In the genomic region with DNA sequence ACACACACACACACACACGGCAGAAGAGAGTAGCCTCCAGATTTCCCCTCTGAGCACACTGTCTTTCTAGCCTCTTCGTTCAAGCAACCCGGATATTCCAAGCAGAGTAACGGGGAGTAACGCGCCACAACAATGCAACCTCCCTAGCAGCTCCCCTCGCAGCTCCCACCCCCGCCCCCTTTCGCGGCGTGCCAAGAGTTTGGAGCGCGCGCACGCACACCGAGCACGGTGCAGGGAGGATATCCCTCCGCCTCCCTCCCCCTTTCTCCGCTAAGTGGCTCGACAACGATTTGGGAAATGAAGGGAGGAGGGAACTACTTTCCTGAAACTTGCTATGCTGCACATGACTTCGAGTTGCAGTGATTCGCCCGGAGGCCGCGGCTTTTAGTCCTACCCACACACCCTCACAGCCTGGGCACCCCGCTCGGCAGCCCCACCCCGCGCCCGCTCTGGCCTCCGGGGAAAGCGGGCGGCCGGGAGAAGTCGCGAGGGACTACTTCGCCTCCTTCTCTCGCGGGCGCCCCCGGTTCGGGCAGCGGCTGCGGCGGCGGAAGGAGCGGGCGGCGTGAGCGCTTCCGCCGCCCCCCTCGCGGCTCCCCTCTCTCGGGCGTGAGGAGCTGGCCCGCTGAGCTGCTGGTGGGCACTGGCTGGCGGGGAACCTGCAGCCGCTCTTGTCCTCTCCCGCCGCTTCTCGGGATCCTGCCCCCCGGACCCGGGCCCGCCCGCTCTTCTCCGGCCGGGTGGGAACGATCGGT, we compare ENCODE assay signal across 8 cellular contexts. TPM values are rescaled to one million over a fixed set of nuclear protein-coding genes. Genes with fewer than 3 reads are reported as not detected.
A peak's percentile ranks its signal among the peaks of the same experiment; 100 is the strongest.
DNase-seq lines count a peak whose midpoint lies in the region; ATAC-seq and TF ChIP-seq lines count a peak whose summit lies in the region.

No MANE protein-coding gene starts in this region.

- H3K36me3 Mint-ChIP-seq in CD8-positive, alpha-beta memory T cell, result peaks cover 0 to 9% (median 0%) of the 10 kb centered on the region in 3 donors
- no peaks in the 10 kb centered on the region for H3K36me3 Mint-ChIP-seq in activated T-cell treated with anti-CD3 and anti-CD28 coated beads, Interleukin-2, amount 50 U/mL, for 4 hours (ENCODE audit: insufficient read depth)

- H3K4me3 Mint-ChIP-seq in CD8-positive, alpha-beta memory T cell, result peak overlapping the region; percentile 85 to 98 (median 91)
- peak overlapping the region; percentile 85 for H3K4me3 Mint-ChIP-seq in activated T-cell treated with anti-CD3 and anti-CD28 coated beads, Interleukin-2, amount 50 U/mL, for 4 hours

- CTCF ChIA-PET in CD8-positive, alpha-beta memory T cell (lab: Charles Lee), result interaction anchor here (0.8 to 1.7 kb wide), 6 partner anchors 8 to 137 kb away, joined by 3 to 5 read pairs (median 3); no protein-coding TSS in a partner anchor
- CTCF ChIA-PET in PC-3 (lab: Charles Lee), result interaction anchor here (0.7 to 1.7 kb wide), 5 partner anchors 15 to 179 kb away, joined by 3 to 6 read pairs (median 5); no protein-coding TSS in a partner anchor

- no peaks in the 10 kb centered on the region for H3K9me3 ChIP-seq in CD8-positive, alpha-beta memory T cell (ENCODE audit: low read length)
- no peaks in the 10 kb centered on the region for H3K9me3 ChIP-seq in HUES64 (ENCODE audit: insufficient read depth, low read depth, low read length)
- no peaks in the 10 kb centered on the region for H3K9me3 ChIP-seq in PC-3 (ENCODE audit: low read length)
- H3K9me3 ChIP-seq in esophagus (ENCODE audit: control insufficient read depth in 2 of 2, insufficient read depth in 1 of 2, low read depth in 1 of 2, low read length in 1 of 2), result no peaks in the 10 kb centered on the region
- H3K9me3 ChIP-seq in mucosa of descending colon, result no peaks in the 10 kb centered on the region

- WGBS in HUES64, result under 1% methylated on average over 68 of the region's 71 CpGs
- WGBS in esophagus, 2 donors, result 0% methylated on average over 59 to 71 of the region's 71 CpGs

- H3K9ac ChIP-seq in HUES64 (ENCODE audit: low read depth, low read length) (peak overlapping the region; percentile 93), PC-3 (ENCODE audit: low read length) (peak overlapping the region; percentile 95)

- peaks cover 45% of the 10 kb centered on the region for H3K79me2 ChIP-seq in PC-3 (ENCODE audit: low read length)

- peaks cover 7% of the 10 kb centered on the region for H3F3A ChIP-seq in PC-3 (ENCODE audit: low read length, unreplicated experiment)

- peaks cover 28% of the 10 kb centered on the region for H3K4me1 ChIP-seq in CD8-positive, alpha-beta memory T cell (ENCODE audit: insufficient read depth, low read length)
- peaks cover 42% of the 10 kb centered on the region for H3K4me1 ChIP-seq in HUES64 (ENCODE audit: insufficient read depth, low read length)
- peaks cover 36% of the 10 kb centered on the region for H3K4me1 ChIP-seq in PC-3 (ENCODE audit: insufficient read depth, low read length)
- H3K4me1 ChIP-seq in esophagus (ENCODE audit: control insufficient read depth in 2 of 2, insufficient read depth in 2 of 2, low read length in 1 of 2), result no peaks in the 10 kb centered on the region
- H3K4me1 ChIP-seq in mucosa of descending colon (ENCODE audit: low read depth), result peaks cover 4% of the 10 kb centered on the region

- H3K4me1 Mint-ChIP-seq in CD8-positive, alpha-beta memory T cell, result peaks cover 30 to 40% (median 35%) of the 10 kb centered on the region in 3 donors
- peaks cover 29% of the 10 kb centered on the region for H3K4me1 Mint-ChIP-seq in activated T-cell treated with anti-CD3 and anti-CD28 coated beads, Interleukin-2, amount 50 U/mL, for 4 hours (ENCODE audit: low read depth)

- H4K20me1 ChIP-seq in PC-3 (ENCODE audit: low read length), result peaks cover 28% of the 10 kb centered on the region

- intact Hi-C loops in PC-3 (cut with micrococcal nuclease), result loop anchor here (1.0 to 5.0 kb wide), 4 partner anchors 35 to 249 kb away; no protein-coding TSS in a partner anchor
- intact Hi-C loops in mucosa of descending colon (cut with DNase I, micrococcal nuclease), result loop anchor here in 1 of 2 donors (5.0 kb wide), 1 partner anchor 185 kb away; no protein-coding TSS in a partner anchor

- H3K27me3 ChIP-seq in CD8-positive, alpha-beta memory T cell (ENCODE audit: insufficient read depth, low read length, poor library complexity, severe bottlenecking), result peaks cover 3% of the 10 kb centered on the region
- H3K27me3 ChIP-seq in HUES64 (ENCODE audit: insufficient read depth, low read length) (peaks cover 5% of the 10 kb centered on the region; the same call in 1 of the 2 replicates), PC-3 (ENCODE audit: low read length) (no peaks in the 10 kb centered on the region), esophagus (ENCODE audit: control insufficient read depth in 1 of 2, insufficient read depth in 2 of 2, low read length in 2 of 2) (no peaks in the 10 kb centered on the region)

- peak overlapping the region; percentile 83 for H2AFZ ChIP-seq in PC-3 (ENCODE audit: low read length)

- peak overlapping the region; percentile 93 for H3K4me2 ChIP-seq in PC-3 (ENCODE audit: low read length)

- H3K9me3 Mint-ChIP-seq in CD8-positive, alpha-beta memory T cell, result peaks cover 0 to 1% (median 0%) of the 10 kb centered on the region in 5 donors
- no peaks in the 10 kb centered on the region for H3K9me3 Mint-ChIP-seq in activated T-cell treated with anti-CD3 and anti-CD28 coated beads, Interleukin-2, amount 50 U/mL, for 4 hours

- peak overlapping the region; percentile 47 to 95 (median 73) for H3K27ac Mint-ChIP-seq in CD8-positive, alpha-beta memory T cell

- peaks cover 16% of the 10 kb centered on the region in 2 donors for H3K27me3 Mint-ChIP-seq in CD8-positive, alpha-beta memory T cell
- peaks cover 40% of the 10 kb centered on the region for H3K27me3 Mint-ChIP-seq in activated T-cell treated with anti-CD3 and anti-CD28 coated beads, Interleukin-2, amount 50 U/mL, for 4 hours (ENCODE audit: low read depth)

- peak overlapping the region; percentile 78 for H3K4me3 ChIP-seq in CD8-positive, alpha-beta memory T cell (ENCODE audit: low read length)
- peak overlapping the region; percentile 87 for H3K4me3 ChIP-seq in HUES64 (ENCODE audit: low read length)
- peak overlapping the region; percentile 90 for H3K4me3 ChIP-seq in PC-3 (ENCODE audit: low read length)
- H3K4me3 ChIP-seq in esophagus (ENCODE audit: low read depth in 1 of 2, low read length in 2 of 2), result peak overlapping the region; percentile 74 to 77
- H3K4me3 ChIP-seq in mucosa of descending colon, result peak overlapping the region; percentile 81

- POLR2A ChIA-PET in CD8-positive, alpha-beta memory T cell (lab: Charles Lee), result interaction anchor here (0.5 to 0.6 kb wide), 2 partner anchors 16 to 300 kb away, joined by 3 read pairs; no protein-coding TSS in a partner anchor
- POLR2A ChIA-PET in PC-3 (lab: Charles Lee; ENCODE audit: unreplicated experiment), result interaction anchor here (0.6 to 1.4 kb wide), 15 partner anchors 8 to 1661 kb away, joined by 3 to 8 read pairs (median 3); no protein-coding TSS in a partner anchor

- H3K27ac ChIP-seq in CD8-positive, alpha-beta memory T cell (ENCODE audit: low read depth, low read length), result peak overlapping the region; percentile 52
- H3K27ac ChIP-seq in HUES64 (ENCODE audit: low read depth, low read length), result peak overlapping the region; percentile 100
- peak overlapping the region; percentile 94 for H3K27ac ChIP-seq in PC-3 (ENCODE audit: low read length)
- peak overlapping the region; percentile 94 to 99 for H3K27ac ChIP-seq in esophagus (ENCODE audit: low read depth in 2 of 2, low read length in 1 of 2)

- peak; percentile 28 for ATAC-seq in GM21367 (IDR thresholded peaks at IDR 0.05; ENCODE audit: unreplicated experiment)
- ATAC-seq in PC-3, result peak; percentile 37
- ATAC-seq in activated T-cell treated with anti-CD3 and anti-CD28 coated beads, Interleukin-2, amount 50 U/mL, for 4 hours, result peak; percentile 63 to 65
- peak; percentile 85 for ATAC-seq in mucosa of descending colon

- no TSS peak for BruUV-seq in PC-3 (replicated peaks; lab: Mats Ljungman, UMichigan)

- no peaks in the 10 kb centered on the region for H3K36me3 ChIP-seq in CD8-positive, alpha-beta memory T cell (ENCODE audit: insufficient read depth, low read length)
- H3K36me3 ChIP-seq in HUES64 (ENCODE audit: insufficient read depth, low read length) (no peaks in the 10 kb centered on the region), PC-3 (ENCODE audit: low read depth, low read length) (no peaks in the 10 kb centered on the region), esophagus (ENCODE audit: control insufficient read depth in 2 of 2, insufficient read depth in 2 of 2, low read length in 1 of 2) (no peaks in the 10 kb centered on the region), mucosa of descending colon (ENCODE audit: low read depth) (no peaks in the 10 kb centered on the region)

- peak; percentile 36 to 72 (median 51) for DNase-seq in CD8-positive, alpha-beta memory T cell
- DNase-seq in PC-3 (peak; percentile 95), mucosa of descending colon (peak; percentile 87 to 92 (median 90))
- peak; percentile 54 for DNase-seq in activated T-cell treated with anti-CD3 and anti-CD28 coated beads, Interleukin-2, amount 50 U/mL, for 4 hours
- DNase-seq in stimulated activated CD8-positive, alpha-beta memory T cell treated with anti-CD3 and anti-CD28 coated beads, Interleukin-7, amount 100 ng/mL, for 1 hour (ENCODE audit: low read depth in 2 of 2), result peak; percentile 24 to 26

- H3K9me2 ChIP-seq in PC-3 (replicated peaks; ENCODE audit: low read length), result no peaks in the 10 kb centered on the region

- TF ChIP-seq CTCF in PC-3 (conservative IDR thresholded peaks at IDR 0.05; ENCODE audit: low read depth, low read length) (no peak; the same call in 1 of the 2 replicates), mucosa of descending colon (IDR thresholded peaks at IDR 0.05) (no peak)

RNA-seq across cellular contexts. Expression of gene SPRED1, which starts 0.7 kb away (rescaled TPM):
- total RNA-seq in CD8-positive, alpha-beta memory T cell, result 1 to 10 TPM; 1.2 to 1.4 TPM
- polyA plus RNA-seq in CD8-positive, alpha-beta memory T cell, result 0.35 TPM
- polyA plus RNA-seq in HUES64 (2013, experiment 1 of 2), result 32.0 TPM
- 43.2 TPM for polyA plus RNA-seq in HUES64 (2013, experiment 2 of 2)
- total RNA-seq in PC-3 (2014; rRNA removed), result 39.7 and 42.3 TPM in 2 replicates
- 1 to 10 TPM; 4.3 to 5.5 (median 4.3) TPM for total RNA-seq in activated T-cell treated with anti-CD3 and anti-CD28 coated beads, Interleukin-2, amount 50 U/mL, for 4 hours
- 1 to 10 TPM; 1.7 to 2.3 TPM for polyA plus RNA-seq in esophagus
- 10 to 100 TPM; 19.6 to 25.5 (median 23.1) TPM for total RNA-seq in mucosa of descending colon

Comparison
In these comparisons a context has a peak if more than half of its experiments do, and no peak if none do; other contexts are left out.
1. Peak in every context shown above with its lines: DNase-seq, ATAC-seq, H3K4me3 ChIP-seq and H3K27ac ChIP-seq.
2. DNase-seq: peak in every context shown above with its lines; median percentile 95 in PC-3; 90 in mucosa of descending colon; 54 in activated T-cell treated with anti-CD3 and anti-CD28 coated beads, Interleukin-2, amount 50 U/mL, for 4 hours; 51 in CD8-positive, alpha-beta memory T cell; 25 in stimulated activated CD8-positive, alpha-beta memory T cell treated with anti-CD3 and anti-CD28 coated beads, Interleukin-7, amount 100 ng/mL, for 1 hour.
3. ATAC-seq: peak in every context shown above with its lines; median percentile 85 in mucosa of descending colon; 64 in activated T-cell treated with anti-CD3 and anti-CD28 coated beads, Interleukin-2, amount 50 U/mL, for 4 hours; 37 in PC-3; 28 in GM21367.